ENCODE assay signal across 18 cellular contexts in the genomic region with DNA sequence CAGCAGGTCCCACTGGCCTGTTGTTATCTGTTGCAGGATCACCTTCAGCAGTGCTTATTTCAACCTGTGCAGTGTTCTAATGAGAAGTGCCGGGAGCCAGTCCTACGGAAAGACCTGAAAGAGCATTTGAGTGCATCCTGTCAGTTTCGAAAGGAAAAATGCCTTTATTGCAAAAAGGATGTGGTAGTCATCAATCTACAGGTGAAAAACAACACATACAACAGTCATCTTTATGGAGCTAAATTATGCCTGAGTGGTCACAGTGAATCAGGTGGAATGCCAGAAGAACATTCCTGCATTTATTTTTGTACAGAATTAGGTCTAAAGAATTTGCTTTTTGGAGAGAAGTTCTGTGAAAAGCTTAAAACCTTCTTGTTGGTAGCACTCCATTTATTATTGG. TPM values are rescaled to one million over a fixed set of nuclear protein-coding genes. Genes with fewer than 3 reads are reported as not detected.
DNase-seq lines count a peak whose midpoint lies in the region; TF ChIP-seq lines count a peak whose summit lies in the region.
"Had no signal": no experiment of that assay in that cellular context is flagged by ENCODE, and none has a peak within 500 bp of the region (broad histone marks: within the 10 kb centered on the region; RNA-seq: fewer than 3 reads in every experiment).

No MANE protein-coding gene starts in this region.

- H3K4me1 ChIP-seq in HEK293 (ENCODE audit: control insufficient read depth, insufficient read depth, low read length) = no peaks in the 10 kb centered on the region

- TF ChIP-seq CTCF in HEK293 (tag by site-specific recombination; IDR thresholded peaks at IDR 0.05) = no peak
- no peak for TF ChIP-seq CTCF in endothelial cell (IDR thresholded peaks at IDR 0.05; ENCODE audit: unreplicated experiment)

- H3K27me3 Mint-ChIP-seq in activated CD4-positive, alpha-beta memory T cell treated with anti-CD3 and anti-CD28 coated beads for 36 hours = no peaks in the 10 kb centered on the region
- H3K27me3 Mint-ChIP-seq in dendritic cell treated with granulocyte-macrophage colony-stimulating factor and Interleukin-4, amounts not matched to agents 40 ng/mL and 50 ng/mL, for 4 days = no peaks in the 10 kb centered on the region
- H3K27me3 Mint-ChIP-seq in endothelial cell (ENCODE audit: unreplicated experiment) = no peaks in the 10 kb centered on the region

- peaks cover 33% of the 10 kb centered on the region for H3K36me3 Mint-ChIP-seq in activated CD4-positive, alpha-beta memory T cell treated with anti-CD3 and anti-CD28 coated beads for 36 hours
- H3K36me3 Mint-ChIP-seq in dendritic cell treated with granulocyte-macrophage colony-stimulating factor and Interleukin-4, amounts not matched to agents 40 ng/mL and 50 ng/mL, for 4 days (ENCODE audit: low read depth) = peaks cover 26% of the 10 kb centered on the region
- H3K36me3 Mint-ChIP-seq in endothelial cell (ENCODE audit: low read depth, unreplicated experiment) = peaks cover 7% of the 10 kb centered on the region

- no peak for DNase-seq in activated CD4-positive, alpha-beta memory T cell treated with anti-CD3 and anti-CD28 coated beads for 36 hours
- DNase-seq in renal cortical epithelial cell (ENCODE audit: low read depth) (peak; percentile 89), NCI-H2107 (lab: John Stamatoyannopoulos, UW) (no peak), endothelial cell (ENCODE audit: low spot score) (no peak), medulla oblongata (ENCODE audit: extremely low spot score) (no peak)
- DNase-seq: activated CD4-positive, CD25-positive, alpha-beta regulatory T cell; activated naive CD4-positive, alpha-beta T cell treated with Interleukin-2 at 50 U/mL for 16 hours; central memory CD4-positive, alpha-beta T cell; islet precursor cell; KBM-7; NCI-H1048; NCI-H524 treated with DMSO at 0.1 percent for 48 hours; right cardiac atrium; SHP77 treated with DMSO at 0.1 percent for 48 hours had no signal

- no peaks in the 10 kb centered on the region for H3K9me3 ChIP-seq in HEK293 (ENCODE audit: control insufficient read depth, insufficient read depth, low read depth, low read length)
- H3K9me3 ChIP-seq: neutrophil had no signal

- peak overlapping the region; percentile 14 for H3K27ac Mint-ChIP-seq in activated CD4-positive, alpha-beta memory T cell treated with anti-CD3 and anti-CD28 coated beads for 36 hours
- H3K27ac Mint-ChIP-seq in dendritic cell treated with granulocyte-macrophage colony-stimulating factor and Interleukin-4, amounts not matched to agents 40 ng/mL and 50 ng/mL, for 4 days = peak overlapping the region; percentile 8
- no peak overlapping the region for H3K27ac Mint-ChIP-seq in endothelial cell (ENCODE audit: unreplicated experiment)

- POLR2A ChIA-PET in HEK293 (lab: Yijun Ruan, JAX) = no interaction called here
- POLR2A ChIA-PET in activated CD4-positive, alpha-beta memory T cell treated with anti-CD3 and anti-CD28 coated beads for 36 hours (lab: Charles Lee) = no interaction called here

- no peak overlapping the region for H3K4me3 Mint-ChIP-seq in activated CD4-positive, alpha-beta memory T cell treated with anti-CD3 and anti-CD28 coated beads for 36 hours
- no peak overlapping the region for H3K4me3 Mint-ChIP-seq in dendritic cell treated with granulocyte-macrophage colony-stimulating factor and Interleukin-4, amounts not matched to agents 40 ng/mL and 50 ng/mL, for 4 days
- H3K4me3 Mint-ChIP-seq in endothelial cell (ENCODE audit: unreplicated experiment) = no peak overlapping the region
- H3K4me3 Mint-ChIP-seq: T-helper 1 cell treated with Interleukin-12 subunit alpha and Interleukin-12 subunit beta and Interleukin-4 antibody, amounts not matched to agents 30 μg/mL and 1 μg/mL, for 36 hours had no signal

- CTCF ChIA-PET in HEK293 (lab: Yijun Ruan, JAX) = interaction anchor here (0.6 to 0.7 kb wide), 2 partner anchors 140 to 955 kb away, joined by 3 read pairs; no protein-coding TSS in a partner anchor
- CTCF ChIA-PET in activated CD4-positive, alpha-beta memory T cell treated with anti-CD3 and anti-CD28 coated beads for 36 hours (lab: Charles Lee) = interaction anchor here (0.9 to 1.7 kb wide), 2 partner anchors 31 to 37 kb away, joined by 3 to 5 read pairs; no protein-coding TSS in a partner anchor

- intact Hi-C loops in activated CD4-positive, alpha-beta memory T cell treated with anti-CD3 and anti-CD28 coated beads for 36 hours (cut with micrococcal nuclease) = no loop called here
- intact Hi-C loops in dendritic cell treated with granulocyte-macrophage colony-stimulating factor and Interleukin-4, amounts not matched to agents 40 ng/mL and 50 ng/mL, for 4 days (cut with micrococcal nuclease) = no loop called here

- peaks cover 34% of the 10 kb centered on the region for H3K4me1 Mint-ChIP-seq in activated CD4-positive, alpha-beta memory T cell treated with anti-CD3 and anti-CD28 coated beads for 36 hours (ENCODE audit: low read depth)
- peaks cover 19% of the 10 kb centered on the region for H3K4me1 Mint-ChIP-seq in dendritic cell treated with granulocyte-macrophage colony-stimulating factor and Interleukin-4, amounts not matched to agents 40 ng/mL and 50 ng/mL, for 4 days (ENCODE audit: low read depth)
- H3K4me1 Mint-ChIP-seq in endothelial cell (ENCODE audit: unreplicated experiment) = no peaks in the 10 kb centered on the region

- H3K27ac ChIP-seq in HEK293 (ENCODE audit: extremely low read depth, low read depth, low read length) = no peak overlapping the region
- H3K27ac ChIP-seq: neutrophil had no signal

- H3K4me3 ChIP-seq in HEK293 (ENCODE audit: low read depth, low read length) = no peak overlapping the region

- peaks cover 4 to 34% of the 10 kb centered on the region in 2 experiments; a peak in 2 of 3 replicates for H3K36me3 ChIP-seq in HEK293 (ENCODE audit: control insufficient read depth in 2 of 2, insufficient read depth in 1 of 2, low read length in 2 of 2)
- H3K36me3 ChIP-seq: neutrophil had no signal

- no peaks in the 10 kb centered on the region for H3K9me3 Mint-ChIP-seq in activated CD4-positive, alpha-beta memory T cell treated with anti-CD3 and anti-CD28 coated beads for 36 hours
- no peaks in the 10 kb centered on the region for H3K9me3 Mint-ChIP-seq in dendritic cell treated with granulocyte-macrophage colony-stimulating factor and Interleukin-4, amounts not matched to agents 40 ng/mL and 50 ng/mL, for 4 days
- no peaks in the 10 kb centered on the region for H3K9me3 Mint-ChIP-seq in endothelial cell (ENCODE audit: unreplicated experiment)
- H3K9me3 Mint-ChIP-seq: T-helper 1 cell treated with Interleukin-12 subunit alpha and Interleukin-12 subunit beta and Interleukin-4 antibody, amounts not matched to agents 30 μg/mL and 1 μg/mL, for 36 hours had no signal

TF ChIP-seq in HEK293, 187 proteins besides CTCF, POLR2A, EP300 and RAD21:
- no peak for TF ChIP-seq ZNF48 (tag by site-specific recombination; IDR thresholded peaks at IDR 0.05)
- TF ChIP-seq, protein P1, sequence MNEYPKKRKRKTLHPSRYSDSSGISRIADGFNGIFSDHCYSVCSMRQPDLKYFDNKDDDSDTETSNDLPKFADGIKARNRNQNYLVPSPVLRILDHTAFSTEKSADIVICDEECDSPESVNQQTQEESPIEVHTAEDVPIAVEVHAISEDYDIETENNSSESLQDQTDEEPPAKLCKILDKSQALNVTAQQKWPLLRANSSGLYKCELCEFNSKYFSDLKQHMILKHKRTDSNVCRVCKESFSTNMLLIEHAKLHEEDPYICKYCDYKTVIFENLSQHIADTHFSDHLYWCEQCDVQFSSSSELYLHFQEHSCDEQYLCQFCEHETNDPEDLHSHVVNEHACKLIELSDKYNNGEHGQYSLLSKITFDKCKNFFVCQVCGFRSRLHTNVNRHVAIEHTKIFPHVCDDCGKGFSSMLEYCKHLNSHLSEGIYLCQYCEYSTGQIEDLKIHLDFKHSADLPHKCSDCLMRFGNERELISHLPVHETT (tag by site-specific recombination; IDR thresholded peaks at IDR 0.05) = no peak
- peak; percentile 30; the same call in 1 of the 2 replicates for TF ChIP-seq SCRT2 (tag by site-specific recombination; IDR thresholded peaks at IDR 0.05)
- TF ChIP-seq OSR2 (tag by site-specific recombination; IDR thresholded peaks at IDR 0.05) = no peak
- no peak for TF ChIP-seq ZNF157 (tag by site-specific recombination; IDR thresholded peaks at IDR 0.05)
TF ChIP-seq in HEK293: peak in this region for 1.

RNA-seq across cellular contexts. Expression of a gene that starts 33.2 kb away (rescaled TPM):
- 10 to 100 TPM; 42.5 to 44.6 TPM for total RNA-seq in activated CD4-positive, alpha-beta memory T cell treated with anti-CD3 and anti-CD28 coated beads for 36 hours
- total RNA-seq in renal cortical epithelial cell = 9.0 and 19.4 TPM in 2 replicates
- total RNA-seq in endothelial cell (ENCODE audit: unreplicated experiment) = 14.5 TPM
